In the genomic region with DNA sequence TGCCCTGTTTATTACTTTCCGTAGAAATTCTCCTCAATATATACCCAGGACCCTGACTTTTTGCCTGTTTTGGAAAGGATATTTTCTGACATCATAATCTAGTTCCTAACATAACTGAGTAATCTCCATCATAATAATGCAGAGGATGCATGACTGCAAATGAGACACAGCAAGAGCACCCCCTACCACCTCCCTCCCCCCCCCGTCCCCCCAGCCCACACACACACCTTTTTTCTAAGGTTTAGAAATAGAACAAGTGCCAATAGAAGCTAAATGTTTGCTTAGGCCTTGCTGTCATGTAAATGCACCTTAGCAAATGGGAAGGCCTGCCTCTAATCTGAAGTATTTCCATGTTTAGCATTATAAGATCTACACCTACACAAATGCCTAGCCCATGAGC, we compare ENCODE assay signal across 2 cellular contexts.
TF ChIP-seq lines count a peak whose summit lies in the region.

A gene (minus strand): TSS at position 13 of the 400 bp plus-strand sequence. CDS start 3,239 bp downstream, outside the sequence.

TF ChIP-seq in GM23338, 12 proteins besides CTCF, POLR2A, EP300 and RAD21 (continues in another document):
- TF ChIP-seq EZH2phosphoT487 (IDR thresholded peaks at IDR 0.05; ENCODE audit: unreplicated experiment), result no peak
- TF ChIP-seq CREB1 (CRISPR knock-in tag; IDR thresholded peaks at IDR 0.05; ENCODE audit: low read depth), result no peak
- no peak for TF ChIP-seq STAT1 (IDR thresholded peaks at IDR 0.05; ENCODE audit: unreplicated experiment)
- TF ChIP-seq ZNF331 (CRISPR knock-in tag; IDR thresholded peaks at IDR 0.05; ENCODE audit: low read depth), result no peak
- TF ChIP-seq, protein P1, sequence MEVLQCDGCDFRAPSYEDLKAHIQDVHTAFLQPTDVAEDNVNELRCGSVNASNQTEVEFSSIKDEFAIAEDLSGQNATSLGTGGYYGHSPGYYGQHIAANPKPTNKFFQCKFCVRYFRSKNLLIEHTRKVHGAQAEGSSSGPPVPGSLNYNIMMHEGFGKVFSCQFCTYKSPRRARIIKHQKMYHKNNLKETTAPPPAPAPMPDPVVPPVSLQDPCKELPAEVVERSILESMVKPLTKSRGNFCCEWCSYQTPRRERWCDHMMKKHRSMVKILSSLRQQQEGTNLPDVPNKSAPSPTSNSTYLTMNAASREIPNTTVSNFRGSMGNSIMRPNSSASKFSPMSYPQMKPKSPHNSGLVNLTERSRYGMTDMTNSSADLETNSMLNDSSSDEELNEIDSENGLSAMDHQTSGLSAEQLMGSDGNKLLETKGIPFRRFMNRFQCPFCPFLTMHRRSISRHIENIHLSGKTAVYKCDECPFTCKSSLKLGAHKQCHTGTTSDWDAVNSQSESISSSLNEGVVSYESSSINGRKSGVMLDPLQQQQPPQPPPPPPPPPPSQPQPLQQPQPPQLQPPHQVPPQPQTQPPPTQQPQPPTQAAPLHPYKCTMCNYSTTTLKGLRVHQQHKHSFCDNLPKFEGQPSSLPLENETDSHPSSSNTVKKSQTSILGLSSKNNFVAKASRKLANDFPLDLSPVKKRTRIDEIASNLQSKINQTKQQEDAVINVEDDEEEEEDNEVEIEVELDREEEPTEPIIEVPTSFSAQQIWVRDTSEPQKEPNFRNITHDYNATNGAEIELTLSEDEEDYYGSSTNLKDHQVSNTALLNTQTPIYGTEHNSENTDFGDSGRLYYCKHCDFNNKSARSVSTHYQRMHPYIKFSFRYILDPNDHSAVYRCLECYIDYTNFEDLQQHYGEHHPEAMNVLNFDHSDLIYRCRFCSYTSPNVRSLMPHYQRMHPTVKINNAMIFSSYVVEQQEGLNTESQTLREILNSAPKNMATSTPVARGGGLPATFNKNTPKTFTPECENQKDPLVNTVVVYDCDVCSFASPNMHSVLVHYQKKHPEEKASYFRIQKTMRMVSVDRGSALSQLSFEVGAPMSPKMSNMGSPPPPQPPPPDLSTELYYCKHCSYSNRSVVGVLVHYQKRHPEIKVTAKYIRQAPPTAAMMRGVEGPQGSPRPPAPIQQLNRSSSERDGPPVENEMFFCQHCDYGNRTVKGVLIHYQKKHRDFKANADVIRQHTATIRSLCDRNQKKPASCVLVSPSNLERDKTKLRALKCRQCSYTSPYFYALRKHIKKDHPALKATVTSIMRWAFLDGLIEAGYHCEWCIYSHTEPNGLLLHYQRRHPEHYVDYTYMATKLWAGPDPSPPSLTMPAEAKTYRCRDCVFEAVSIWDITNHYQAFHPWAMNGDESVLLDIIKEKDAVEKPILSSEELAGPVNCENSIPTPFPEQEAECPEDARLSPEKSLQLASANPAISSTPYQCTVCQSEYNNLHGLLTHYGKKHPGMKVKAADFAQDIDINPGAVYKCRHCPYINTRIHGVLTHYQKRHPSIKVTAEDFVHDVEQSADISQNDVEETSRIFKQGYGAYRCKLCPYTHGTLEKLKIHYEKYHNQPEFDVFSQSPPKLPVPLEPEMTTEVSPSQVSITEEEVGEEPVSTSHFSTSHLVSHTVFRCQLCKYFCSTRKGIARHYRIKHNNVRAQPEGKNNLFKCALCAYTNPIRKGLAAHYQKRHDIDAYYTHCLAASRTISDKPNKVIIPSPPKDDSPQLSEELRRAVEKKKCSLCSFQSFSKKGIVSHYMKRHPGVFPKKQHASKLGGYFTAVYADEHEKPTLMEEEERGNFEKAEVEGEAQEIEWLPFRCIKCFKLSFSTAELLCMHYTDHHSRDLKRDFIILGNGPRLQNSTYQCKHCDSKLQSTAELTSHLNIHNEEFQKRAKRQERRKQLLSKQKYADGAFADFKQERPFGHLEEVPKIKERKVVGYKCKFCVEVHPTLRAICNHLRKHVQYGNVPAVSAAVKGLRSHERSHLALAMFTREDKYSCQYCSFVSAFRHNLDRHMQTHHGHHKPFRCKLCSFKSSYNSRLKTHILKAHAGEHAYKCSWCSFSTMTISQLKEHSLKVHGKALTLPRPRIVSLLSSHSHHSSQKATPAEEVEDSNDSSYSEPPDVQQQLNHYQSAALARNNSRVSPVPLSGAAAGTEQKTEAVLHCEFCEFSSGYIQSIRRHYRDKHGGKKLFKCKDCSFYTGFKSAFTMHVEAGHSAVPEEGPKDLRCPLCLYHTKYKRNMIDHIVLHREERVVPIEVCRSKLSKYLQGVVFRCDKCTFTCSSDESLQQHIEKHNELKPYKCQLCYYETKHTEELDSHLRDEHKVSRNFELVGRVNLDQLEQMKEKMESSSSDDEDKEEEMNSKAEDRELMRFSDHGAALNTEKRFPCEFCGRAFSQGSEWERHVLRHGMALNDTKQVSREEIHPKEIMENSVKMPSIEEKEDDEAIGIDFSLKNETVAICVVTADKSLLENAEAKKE (CRISPR knock-in tag; IDR thresholded peaks at IDR 0.05), result no peak
- TF ChIP-seq, protein P2, sequence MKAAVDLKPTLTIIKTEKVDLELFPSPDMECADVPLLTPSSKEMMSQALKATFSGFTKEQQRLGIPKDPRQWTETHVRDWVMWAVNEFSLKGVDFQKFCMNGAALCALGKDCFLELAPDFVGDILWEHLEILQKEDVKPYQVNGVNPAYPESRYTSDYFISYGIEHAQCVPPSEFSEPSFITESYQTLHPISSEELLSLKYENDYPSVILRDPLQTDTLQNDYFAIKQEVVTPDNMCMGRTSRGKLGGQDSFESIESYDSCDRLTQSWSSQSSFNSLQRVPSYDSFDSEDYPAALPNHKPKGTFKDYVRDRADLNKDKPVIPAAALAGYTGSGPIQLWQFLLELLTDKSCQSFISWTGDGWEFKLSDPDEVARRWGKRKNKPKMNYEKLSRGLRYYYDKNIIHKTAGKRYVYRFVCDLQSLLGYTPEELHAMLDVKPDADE (IDR thresholded peaks at IDR 0.05), result no peak
- TF ChIP-seq EZH2 (IDR thresholded peaks at IDR 0.05; ENCODE audit: low read depth, unreplicated experiment), result no peak
- no peak for TF ChIP-seq JUNB (IDR thresholded peaks at IDR 0.05; ENCODE audit: unreplicated experiment)
- no peak for TF ChIP-seq POLR2AphosphoS5 (IDR thresholded peaks at IDR 0.05; ENCODE audit: low read depth)
- TF ChIP-seq, protein P3, sequence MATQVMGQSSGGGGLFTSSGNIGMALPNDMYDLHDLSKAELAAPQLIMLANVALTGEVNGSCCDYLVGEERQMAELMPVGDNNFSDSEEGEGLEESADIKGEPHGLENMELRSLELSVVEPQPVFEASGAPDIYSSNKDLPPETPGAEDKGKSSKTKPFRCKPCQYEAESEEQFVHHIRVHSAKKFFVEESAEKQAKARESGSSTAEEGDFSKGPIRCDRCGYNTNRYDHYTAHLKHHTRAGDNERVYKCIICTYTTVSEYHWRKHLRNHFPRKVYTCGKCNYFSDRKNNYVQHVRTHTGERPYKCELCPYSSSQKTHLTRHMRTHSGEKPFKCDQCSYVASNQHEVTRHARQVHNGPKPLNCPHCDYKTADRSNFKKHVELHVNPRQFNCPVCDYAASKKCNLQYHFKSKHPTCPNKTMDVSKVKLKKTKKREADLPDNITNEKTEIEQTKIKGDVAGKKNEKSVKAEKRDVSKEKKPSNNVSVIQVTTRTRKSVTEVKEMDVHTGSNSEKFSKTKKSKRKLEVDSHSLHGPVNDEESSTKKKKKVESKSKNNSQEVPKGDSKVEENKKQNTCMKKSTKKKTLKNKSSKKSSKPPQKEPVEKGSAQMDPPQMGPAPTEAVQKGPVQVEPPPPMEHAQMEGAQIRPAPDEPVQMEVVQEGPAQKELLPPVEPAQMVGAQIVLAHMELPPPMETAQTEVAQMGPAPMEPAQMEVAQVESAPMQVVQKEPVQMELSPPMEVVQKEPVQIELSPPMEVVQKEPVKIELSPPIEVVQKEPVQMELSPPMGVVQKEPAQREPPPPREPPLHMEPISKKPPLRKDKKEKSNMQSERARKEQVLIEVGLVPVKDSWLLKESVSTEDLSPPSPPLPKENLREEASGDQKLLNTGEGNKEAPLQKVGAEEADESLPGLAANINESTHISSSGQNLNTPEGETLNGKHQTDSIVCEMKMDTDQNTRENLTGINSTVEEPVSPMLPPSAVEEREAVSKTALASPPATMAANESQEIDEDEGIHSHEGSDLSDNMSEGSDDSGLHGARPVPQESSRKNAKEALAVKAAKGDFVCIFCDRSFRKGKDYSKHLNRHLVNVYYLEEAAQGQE (IDR thresholded peaks at IDR 0.05; ENCODE audit: unreplicated experiment), result no peak

TF ChIP-seq in H1, 55 proteins besides CTCF, POLR2A, EP300 and RAD21:
- TF ChIP-seq TAF7 (optimal IDR thresholded peaks at IDR 0.05; ENCODE audit: borderline replicate concordance, low read depth, low read length) (no peak), MAFK (IDR thresholded peaks at IDR 0.05; ENCODE audit: low read depth, low read length) (no peak), BCL11A (IDR thresholded peaks at IDR 0.05; ENCODE audit: low read depth in 2 of 2, low read length in 2 of 2) (no peak), HDAC6 (IDR thresholded peaks at IDR 0.05; ENCODE audit: low read depth, low read length) (no peak), RNF2 (IDR thresholded peaks at IDR 0.05; ENCODE audit: borderline replicate concordance, low read depth, low read length, missing control alignments, poor library complexity, severe bottlenecking) (no peak), NANOG (IDR thresholded peaks at IDR 0.05; ENCODE audit: insufficient read depth, low read depth, low read length, poor library complexity, severe bottlenecking) (no peak), CREB1 (IDR thresholded peaks at IDR 0.05) (no peak), FOSL1 (IDR thresholded peaks at IDR 0.05; ENCODE audit: insufficient read depth, low read depth, low read length) (no peak), HDAC2 (IDR thresholded peaks at IDR 0.05; ENCODE audit: borderline replicate concordance in 1 of 2, low read depth in 2 of 2, low read length in 2 of 2) (no peak), KDM1A (IDR thresholded peaks at IDR 0.05; ENCODE audit: borderline replicate concordance, low read length) (no peak), TCF12 (IDR thresholded peaks at IDR 0.05; ENCODE audit: low read depth, low read length) (no peak), KDM5A (IDR thresholded peaks at IDR 0.05; ENCODE audit: low read length) (no peak), EGR1 (IDR thresholded peaks at IDR 0.05; ENCODE audit: borderline replicate concordance, low read depth, low read length) (no peak), RBBP5 (IDR thresholded peaks at IDR 0.05; ENCODE audit: borderline replicate concordance, low read depth, low read length) (no peak), YY1 (IDR thresholded peaks at IDR 0.05; ENCODE audit: low read depth, low read length) (no peak), ASH2L (IDR thresholded peaks at IDR 0.05; ENCODE audit: low read length) (no peak), SP1 (IDR thresholded peaks at IDR 0.05; ENCODE audit: low read depth, low read length) (no peak), SAP30 (IDR thresholded peaks at IDR 0.05; ENCODE audit: insufficient read depth, insufficient replicate concordance, low read length) (no peak), SIRT6 (IDR thresholded peaks at IDR 0.05; ENCODE audit: low read length) (no peak), GABPA (IDR thresholded peaks at IDR 0.05; ENCODE audit: borderline replicate concordance, insufficient read depth, low read length) (no peak)
